ENCODE assay signal across 21 cellular contexts in the genomic region with DNA sequence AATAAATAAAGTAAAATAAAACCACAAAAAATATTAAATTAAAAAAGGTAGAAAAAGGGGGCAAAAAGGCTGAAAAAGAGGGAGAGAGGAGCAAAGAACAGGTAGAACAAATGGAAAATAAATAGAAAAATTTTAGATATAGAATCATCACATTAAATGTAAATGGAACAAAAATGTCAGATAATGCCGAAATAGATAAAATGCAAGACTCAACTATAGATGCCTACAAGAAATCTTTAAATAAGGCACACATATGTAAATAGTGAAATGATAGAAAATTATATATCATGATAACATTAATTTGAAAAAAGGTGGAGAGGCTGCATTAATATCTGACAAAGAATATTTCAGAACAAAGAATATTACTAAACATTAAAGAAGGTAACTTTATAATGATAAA.
DNase-seq lines count a peak whose midpoint lies in the region; ATAC-seq, FAIRE-seq and TF ChIP-seq lines count a peak whose summit lies in the region.
"Had no signal": no experiment of that assay in that cellular context is flagged by ENCODE, and none has a peak within 500 bp of the region (broad histone marks: within the 10 kb centered on the region; RNA-seq: fewer than 3 reads in every experiment).

No MANE protein-coding gene starts in this region.

- DNase-seq in T-helper 1 cell (no peak), mesothelial cell of epicardium (ENCODE audit: low spot score in 2 of 2, unreplicated experiment in 2 of 2) (no peak)
- DNase-seq: 8988T; ACHN; BE2C; C1 segment of cervical spinal cord; CD4-positive, alpha-beta memory T cell; CD4-positive, CD25-positive, alpha-beta regulatory T cell; CD8-positive, alpha-beta memory T cell; COR-L47; DMS79 treated with DMSO at 0.1 percent for 48 hours; GDM1 had no signal

- H3K4me1 ChIP-seq in HEK293 (ENCODE audit: control insufficient read depth, insufficient read depth, low read length) = no peaks in the 10 kb centered on the region
- H3K4me1 ChIP-seq: BE2C, BLaER1 had no signal

- TF ChIP-seq CTCF in HEK293 (tag by site-specific recombination; IDR thresholded peaks at IDR 0.05) (no peak), mesothelial cell of epicardium (IDR thresholded peaks at IDR 0.05; ENCODE audit: unreplicated experiment) (no peak)

- H3K27me3 Mint-ChIP-seq in mesothelial cell of epicardium (ENCODE audit: low read depth) = no peaks in the 10 kb centered on the region
- H3K27me3 Mint-ChIP-seq: CD4-positive, alpha-beta memory T cell; CD4-positive, CD25-positive, alpha-beta regulatory T cell; CD8-positive, alpha-beta memory T cell had no signal

- peaks cover 4% of the 10 kb centered on the region for H3K36me3 Mint-ChIP-seq in mesothelial cell of epicardium
- H3K36me3 Mint-ChIP-seq: CD14-positive monocyte; CD4-positive, alpha-beta memory T cell; CD4-positive, CD25-positive, alpha-beta regulatory T cell had no signal

- H3K4me3 ChIP-seq in HEK293 (ENCODE audit: low read depth, low read length) = no peak overlapping the region
- H3K4me3 ChIP-seq: BLaER1, GM12878 had no signal

- H3K27ac ChIP-seq in HEK293 (ENCODE audit: extremely low read depth, low read depth, low read length) = no peak overlapping the region
- H3K27ac ChIP-seq: BLaER1 had no signal

- H3K27ac Mint-ChIP-seq in mesothelial cell of epicardium = no peak overlapping the region
- H3K27ac Mint-ChIP-seq: CD14-positive monocyte; CD4-positive, alpha-beta memory T cell; CD4-positive, CD25-positive, alpha-beta regulatory T cell; CD8-positive, alpha-beta memory T cell had no signal

- H3K36me3 ChIP-seq in HEK293 (ENCODE audit: control insufficient read depth in 2 of 2, insufficient read depth in 1 of 2, low read length in 2 of 2) = no peaks in the 10 kb centered on the region
- H3K36me3 ChIP-seq: BE2C, BLaER1 had no signal

- H3K4me3 Mint-ChIP-seq in mesothelial cell of epicardium = no peak overlapping the region
- H3K4me3 Mint-ChIP-seq: CD14-positive monocyte; CD4-positive, alpha-beta memory T cell; CD4-positive, CD25-positive, alpha-beta regulatory T cell; CD8-positive, alpha-beta memory T cell had no signal

- POLR2A ChIA-PET in HEK293 (lab: Yijun Ruan, JAX) = no interaction called here

- peak; percentile 15 for FAIRE-seq in endometrium (lab: Jason Lieb, UNC)
- FAIRE-seq: A204.1, GM12878, GM12892, GM18507 had no signal

- H3K4me1 Mint-ChIP-seq in mesothelial cell of epicardium = no peaks in the 10 kb centered on the region
- H3K4me1 Mint-ChIP-seq: CD14-positive monocyte; CD4-positive, alpha-beta memory T cell; CD4-positive, CD25-positive, alpha-beta regulatory T cell; CD8-positive, alpha-beta memory T cell had no signal

- H3K9me3 ChIP-seq in HEK293 (ENCODE audit: control insufficient read depth, insufficient read depth, low read depth, low read length) = no peaks in the 10 kb centered on the region
- H3K9me3 ChIP-seq: BE2C had no signal

- CTCF ChIA-PET in HEK293 (lab: Yijun Ruan, JAX) = no interaction called here

- ATAC-seq in GM21619 (IDR thresholded peaks at IDR 0.05; ENCODE audit: unreplicated experiment) = no peak
- ATAC-seq: GM12878 had no signal

- H3K9me3 Mint-ChIP-seq in mesothelial cell of epicardium = peaks cover 10% of the 10 kb centered on the region

TF ChIP-seq in HEK293, 187 proteins besides CTCF, POLR2A, EP300 and RAD21:
- TF ChIP-seq, protein P1, sequence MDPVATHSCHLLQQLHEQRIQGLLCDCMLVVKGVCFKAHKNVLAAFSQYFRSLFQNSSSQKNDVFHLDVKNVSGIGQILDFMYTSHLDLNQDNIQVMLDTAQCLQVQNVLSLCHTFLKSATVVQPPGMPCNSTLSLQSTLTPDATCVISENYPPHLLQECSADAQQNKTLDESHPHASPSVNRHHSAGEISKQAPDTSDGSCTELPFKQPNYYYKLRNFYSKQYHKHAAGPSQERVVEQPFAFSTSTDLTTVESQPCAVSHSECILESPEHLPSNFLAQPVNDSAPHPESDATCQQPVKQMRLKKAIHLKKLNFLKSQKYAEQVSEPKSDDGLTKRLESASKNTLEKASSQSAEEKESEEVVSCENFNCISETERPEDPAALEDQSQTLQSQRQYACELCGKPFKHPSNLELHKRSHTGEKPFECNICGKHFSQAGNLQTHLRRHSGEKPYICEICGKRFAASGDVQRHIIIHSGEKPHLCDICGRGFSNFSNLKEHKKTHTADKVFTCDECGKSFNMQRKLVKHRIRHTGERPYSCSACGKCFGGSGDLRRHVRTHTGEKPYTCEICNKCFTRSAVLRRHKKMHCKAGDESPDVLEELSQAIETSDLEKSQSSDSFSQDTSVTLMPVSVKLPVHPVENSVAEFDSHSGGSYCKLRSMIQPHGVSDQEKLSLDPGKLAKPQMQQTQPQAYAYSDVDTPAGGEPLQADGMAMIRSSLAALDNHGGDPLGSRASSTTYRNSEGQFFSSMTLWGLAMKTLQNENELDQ (tag by site-specific recombination; IDR thresholded peaks at IDR 0.05; ENCODE audit: low read depth) = no peak
- TF ChIP-seq SETDB1 (IDR thresholded peaks at IDR 0.05; ENCODE audit: insufficient read length, low read length) = peak; percentile 29
